ENCODE assay signal across 20 cellular contexts in genomic region chr1:36586146-36586545, GRCh38.
A peak's percentile ranks its signal among the peaks of the same experiment; 100 is the strongest.
DNase-seq lines count a peak whose midpoint lies in the region; ATAC-seq and TF ChIP-seq lines count a peak whose summit lies in the region.
"Had no signal": no experiment of that assay in that cellular context is flagged by ENCODE, and none has a peak within 500 bp of the region (broad histone marks: within the 10 kb centered on the region; RNA-seq: fewer than 3 reads in every experiment).

No MANE protein-coding gene starts in this region.

- peak overlapping the region; percentile 85 for H3K9ac ChIP-seq in BLaER1
- H3K9ac ChIP-seq: GM23248 had no signal

- H3K4me2 ChIP-seq in BLaER1 = peak overlapping the region; percentile 97

- H3K36me3 ChIP-seq in BLaER1 (no peaks in the 10 kb centered on the region), H7 (replicated peaks; ENCODE audit: control insufficient read depth, insufficient read depth, low read length) (no peaks in the 10 kb centered on the region), lower lobe of right lung (no peaks in the 10 kb centered on the region)

- no peaks in the 10 kb centered on the region for H3K36me3 Mint-ChIP-seq in brain
- H3K36me3 Mint-ChIP-seq: CD4-positive, alpha-beta memory T cell had no signal

- H3K4me1 ChIP-seq in BLaER1 (peaks cover 96% of the 10 kb centered on the region), lower lobe of right lung (no peaks in the 10 kb centered on the region)

- peak overlapping the region in 4 of 5 experiments; percentile 3 to 61 (median 24) for H3K4me3 Mint-ChIP-seq in brain
- H3K4me3 Mint-ChIP-seq: CD4-positive, alpha-beta memory T cell had no signal

- H3K9me3 ChIP-seq in BLaER1 = no peaks in the 10 kb centered on the region
- no peaks in the 10 kb centered on the region for H3K9me3 ChIP-seq in lower lobe of right lung

- ATAC-seq in lower lobe of right lung (no peak), GM18868 (IDR thresholded peaks at IDR 0.05; ENCODE audit: unreplicated experiment) (no peak)
- ATAC-seq: PC-3 had no signal

- H3K4me3 ChIP-seq in BLaER1 (peak overlapping the region; percentile 68), H7 (ENCODE audit: insufficient read depth, low read depth, low read length) (no peak overlapping the region), lower lobe of right lung (no peak overlapping the region), dorsolateral prefrontal cortex (no peak overlapping the region)
- H3K4me3 ChIP-seq: GM23248 had no signal

- DNase-seq in H7 = peak; percentile 71
- DNase-seq in lower lobe of right lung = peak; percentile 16
- no peak for DNase-seq in NCI-H187 treated with DMSO at 0.1 percent for 48 hours (lab: John Stamatoyannopoulos, UW)
- DNase-seq in dorsolateral prefrontal cortex = no peak
- no peak for DNase-seq in NCI-H748 treated with DMSO at 0.1 percent for 48 hours (lab: John Stamatoyannopoulos, UW)
- DNase-seq: ACHN; AML-193; Calu3; CD4-positive, alpha-beta memory T cell; GM23248; Kasumi-1; MM.1S; NCI-H1092 treated with DMSO at 0.1 percent for 48 hours; NCI-H1694 treated with DMSO at 0.1 percent for 48 hours; NCI-H446 had no signal

- H3K27me3 ChIP-seq in BLaER1 (no peaks in the 10 kb centered on the region), H7 (ENCODE audit: control insufficient read depth, insufficient read depth, low read length) (peaks cover 2% of the 10 kb centered on the region; the same call in 1 of the 2 replicates), lower lobe of right lung (ENCODE audit: low read depth) (peaks cover 58% of the 10 kb centered on the region), dorsolateral prefrontal cortex (peaks cover 0 to 55% (median 25%) of the 10 kb centered on the region in 45 donors)

- H3K4me1 Mint-ChIP-seq in brain = peaks cover 88% of the 10 kb centered on the region

- H3K9me3 Mint-ChIP-seq in brain = peaks cover 0 to 3% (median 0%) of the 10 kb centered on the region in 5 experiments
- H3K9me3 Mint-ChIP-seq: CD4-positive, alpha-beta memory T cell had no signal

- no peaks in the 10 kb centered on the region for H4K20me1 ChIP-seq in BLaER1

- H3K27me3 Mint-ChIP-seq in brain = peaks cover 12% of the 10 kb centered on the region

- H3K27ac ChIP-seq in BLaER1 (peak overlapping the region; percentile 86), lower lobe of right lung (no peak overlapping the region), dorsolateral prefrontal cortex (no peak overlapping the region)
- H3K27ac ChIP-seq: GM23248, RWPE1 had no signal

- intact Hi-C loops in lower lobe of right lung (cut with DNase I) = no loop called here
- intact Hi-C loops in dorsolateral prefrontal cortex (cut with DNase I) = no loop called here

- H3K27ac Mint-ChIP-seq in brain = peak overlapping the region in 3 of 5 experiments; percentile 81 to 98 (median 92)

- TF ChIP-seq CTCF in brain (conservative IDR thresholded peaks at IDR 0.05) (no peak), lower lobe of right lung (IDR thresholded peaks at IDR 0.05) (no peak), dorsolateral prefrontal cortex (IDR thresholded peaks at IDR 0.05 in 54 of 56, conservative IDR thresholded peaks at IDR 0.05 in 2 of 56; ENCODE audit: low read depth in 1 of 56, partially characterized antibody in 56 of 56) (no peak)

Comparison
In these comparisons a context has a peak if more than half of its experiments do, and no peak if none do; other contexts are left out.
1. DNase-seq: peak in H7 (single experiment) and lower lobe of right lung (single experiment); none in NCI-H187 treated with DMSO at 0.1 percent for 48 hours (single experiment), dorsolateral prefrontal cortex (0 of 10) and NCI-H748 treated with DMSO at 0.1 percent for 48 hours (single experiment).